9 cellular contexts compared by ENCODE assay signal in genomic region chr7:105141068-105141467, GRCh38.
DNase-seq lines count a peak whose midpoint lies in the region; ATAC-seq and TF ChIP-seq lines count a peak whose summit lies in the region.
"Had no signal": no experiment of that assay in that cellular context is flagged by ENCODE, and none has a peak within 500 bp of the region (broad histone marks: within the 10 kb centered on the region; RNA-seq: fewer than 3 reads in every experiment).

No MANE protein-coding gene starts in this region.

- H3K27me3 ChIP-seq in hepatocyte: no peaks in the 10 kb centered on the region

- H3K4me3 ChIP-seq in AG04449 (ENCODE audit: low read depth, low read length) (no peak overlapping the region), hepatocyte (no peak overlapping the region)

- no peaks in the 10 kb centered on the region for H4K20me1 ChIP-seq in hepatocyte (ENCODE audit: insufficient read depth, poor library complexity, severe bottlenecking)

- H3K36me3 ChIP-seq in hepatocyte (replicated peaks; ENCODE audit: insufficient read depth, low read depth): no peaks in the 10 kb centered on the region

- CTCF ChIA-PET in AG04449 (lab: Yijun Ruan, JAX): interaction anchor here (0.7 to 4.5 kb wide), 13 partner anchors 9 to 346 kb away, joined by 3 to 26 read pairs (median 4); no protein-coding TSS in a partner anchor

- TF ChIP-seq CTCF in AG04449 (IDR thresholded peaks at IDR 0.05; ENCODE audit: insufficient read depth, low read length, missing control alignments) (peak; percentile 58), hepatocyte (IDR thresholded peaks at IDR 0.05; ENCODE audit: poor library complexity) (peak; percentile 45)

- POLR2A ChIA-PET in AG04449 (lab: Yijun Ruan, JAX): no interaction called here

- ATAC-seq in HG03354 (IDR thresholded peaks at IDR 0.05; ENCODE audit: poor library complexity, severe bottlenecking, unreplicated experiment): no peak
- ATAC-seq in GM19463 (IDR thresholded peaks at IDR 0.05; ENCODE audit: unreplicated experiment): no peak

- in situ Hi-C loops in SK-MEL-5 (cut with HindIII; ENCODE audit: low pct_unique_long_range_greater_than_20kb, low sequenced_read_pairs): no loop called here

- no peak overlapping the region for H3K27ac ChIP-seq in hepatocyte

- H3K4me1 ChIP-seq in hepatocyte (ENCODE audit: insufficient read depth): no peaks in the 10 kb centered on the region

- no peaks in the 10 kb centered on the region for H3K9me3 ChIP-seq in hepatocyte (ENCODE audit: low read depth)

- no peaks in the 10 kb centered on the region for H3K9me2 ChIP-seq in hepatocyte (replicated peaks; ENCODE audit: insufficient read depth)

- WGBS in hepatocyte (ENCODE audit: low lambda C conversion rate, missing lambda C conversion rate): 53% methylated on average over 6 of the region's 6 CpGs

- no peak overlapping the region for H3K4me2 ChIP-seq in hepatocyte

- H2AFZ ChIP-seq in hepatocyte: no peak overlapping the region

- DNase-seq in AG04449 (ENCODE audit: low read depth, low spot score) (peak; percentile 16), H4 (ENCODE audit: low spot score) (peak; percentile 27), SK-MEL-5 (ENCODE audit: low read depth, low spot score) (peak; percentile 80), hepatocyte (ENCODE audit: low spot score) (peak; percentile 47), NCI-H510A (lab: John Stamatoyannopoulos, UW) (no peak), occipital lobe (lab: John Stamatoyannopoulos, UW) (no peak)
- DNase-seq: NCI-H226 had no signal

- H3K79me2 ChIP-seq in hepatocyte: no peaks in the 10 kb centered on the region

Comparison
In these comparisons a context has a peak if more than half of its experiments do, and no peak if none do; other contexts are left out.
1. DNase-seq: peak in AG04449 (single experiment), H4 (single experiment), SK-MEL-5 (single experiment) and hepatocyte (single experiment); none in NCI-H510A (single experiment) and occipital lobe (single experiment).